In the genomic region with DNA sequence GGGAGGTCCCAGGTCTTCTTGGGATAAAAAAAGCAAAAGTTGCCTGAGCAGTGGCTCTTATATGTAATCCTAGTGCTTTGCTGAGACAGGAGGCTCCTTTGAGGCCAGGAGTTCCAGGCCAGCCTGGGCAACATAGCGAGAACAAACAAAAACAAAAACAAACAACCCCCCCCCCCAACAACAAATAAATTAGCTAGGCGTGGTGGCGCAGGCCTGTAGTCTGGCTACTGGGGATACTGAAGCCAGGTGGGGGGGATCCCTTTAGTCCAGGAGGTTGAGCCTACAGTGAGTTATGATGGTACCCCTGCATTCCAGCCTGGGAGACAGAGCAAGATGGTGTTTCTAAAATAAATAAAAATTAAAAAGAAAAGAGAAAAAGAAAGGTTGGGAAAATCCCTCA, we compare ENCODE assay signal across 11 cellular contexts. TPM values are rescaled to one million over a fixed set of nuclear protein-coding genes. Genes with fewer than 3 reads are reported as not detected.
DNase-seq lines count a peak whose midpoint lies in the region; ATAC-seq and TF ChIP-seq lines count a peak whose summit lies in the region.
"Had no signal": no experiment of that assay in that cellular context is flagged by ENCODE, and none has a peak within 500 bp of the region (broad histone marks: within the 10 kb centered on the region; RNA-seq: fewer than 3 reads in every experiment).

No MANE protein-coding gene starts in this region.

- H2BK15ac ChIP-seq in IMR-90 (ENCODE audit: low read depth, low read length) (no peak overlapping the region), neuronal stem cell (ENCODE audit: low read length) (no peak overlapping the region)

- H4K91ac ChIP-seq in IMR-90 (ENCODE audit: insufficient read depth, low read depth, low read length) (no peak overlapping the region), neuronal stem cell (ENCODE audit: low read depth, low read length, poor library complexity) (no peak overlapping the region)

- H3K27me3 ChIP-seq in IMR-90 (ENCODE audit: control insufficient read depth, insufficient read depth, low read length): peaks cover 32% of the 10 kb centered on the region
- H3K27me3 ChIP-seq in endodermal cell (ENCODE audit: control insufficient read depth, insufficient read depth, low read length, poor library complexity, severe bottlenecking): peaks cover 23% of the 10 kb centered on the region
- peaks cover 0 to 2% (median 0%) of the 10 kb centered on the region in 3 experiments for H3K27me3 ChIP-seq in neuronal stem cell (ENCODE audit: control insufficient read depth in 3 of 3, insufficient read depth in 3 of 3, low read depth in 1 of 3, low read length in 3 of 3)
- H3K27me3 ChIP-seq: MG63 had no signal

- peaks cover 48 to 73% (median 49%) of the 10 kb centered on the region in 3 donors for H3K27me3 Mint-ChIP-seq in CD14-positive monocyte (ENCODE audit: low read depth in 3 of 3)
- peaks cover 59% of the 10 kb centered on the region for H3K27me3 Mint-ChIP-seq in endodermal cell (ENCODE audit: insufficient read depth)

- no peaks in the 10 kb centered on the region for H3K9me3 ChIP-seq in IMR-90 (ENCODE audit: control insufficient read depth, insufficient read depth, low read length)
- H3K9me3 ChIP-seq in endodermal cell (ENCODE audit: control insufficient read depth, low read length): no peaks in the 10 kb centered on the region
- no peaks in the 10 kb centered on the region for H3K9me3 ChIP-seq in neuronal stem cell (replicated peaks in 1 of 2; ENCODE audit: control insufficient read depth in 2 of 2, insufficient read depth in 1 of 2, low read depth in 1 of 2, low read length in 2 of 2)
- H3K9me3 ChIP-seq: MG63 had no signal

- dilution Hi-C loops in IMR-90 (cut with HindIII; ENCODE audit: low sequenced_read_pairs, unreplicated experiment): no loop called here

- intact Hi-C loops in CD14-positive monocyte (cut with micrococcal nuclease): no loop called here
- intact Hi-C loops in IMR-90 (cut with micrococcal nuclease): no loop called here

- H3K56ac ChIP-seq in IMR-90 (ENCODE audit: extremely low read depth, insufficient read depth, low read length): no peak overlapping the region

- H2AFZ ChIP-seq in IMR-90 (replicated peaks; ENCODE audit: low read length, poor library complexity): no peak overlapping the region
- H2AFZ ChIP-seq in neuronal stem cell (ENCODE audit: low read length): no peak overlapping the region

- H3K4me1 ChIP-seq in IMR-90 (ENCODE audit: control insufficient read depth, insufficient read depth, low read length) (no peaks in the 10 kb centered on the region), endodermal cell (ENCODE audit: control insufficient read depth, insufficient read depth, low read length) (no peaks in the 10 kb centered on the region), neuronal stem cell (ENCODE audit: control insufficient read depth in 2 of 2, insufficient read depth in 1 of 2, low read depth in 1 of 2, low read length in 2 of 2) (peaks cover 33 to 36% of the 10 kb centered on the region in 2 donors)

- no peak overlapping the region; the same call in 1 of the 2 replicates for H4K5ac ChIP-seq in IMR-90 (ENCODE audit: low read depth, low read length)

- DNase-seq in CD14-positive monocyte (ENCODE audit: low spot score) (peak; percentile 8), IMR-90 (no peak), endodermal cell (no peak), neuronal stem cell (ENCODE audit: low spot score) (no peak), SIG-M5 (lab: John Stamatoyannopoulos, UW) (no peak), HuH-7 (ENCODE audit: low spot score) (no peak)
- no peak for DNase-seq in activated CD4-positive, alpha-beta T cell treated with anti-CD3 and anti-CD28 coated beads for 4 hours
- DNase-seq: activated CD4-positive, alpha-beta T cell treated with anti-CD3 and anti-CD28 coated beads for 1 hour; activated naive CD4-positive, alpha-beta T cell treated with anti-CD3 and anti-CD28 coated beads for 36 hours; MG63 had no signal

- H3K4me3 ChIP-seq in IMR-90 (ENCODE audit: insufficient read depth, low read depth, low read length) (no peak overlapping the region), endodermal cell (ENCODE audit: low read length) (no peak overlapping the region), neuronal stem cell (ENCODE audit: low read length in 2 of 2) (no peak overlapping the region)
- H3K4me3 ChIP-seq: MG63 had no signal

- no peak overlapping the region for H2BK12ac ChIP-seq in neuronal stem cell (ENCODE audit: low read length)

- no peaks in the 10 kb centered on the region for H3K9me1 ChIP-seq in IMR-90 (ENCODE audit: insufficient read depth, low read length)

- TF ChIP-seq RAD21 in IMR-90 (IDR thresholded peaks at IDR 0.05; ENCODE audit: low read length): no peak

- H3K18ac ChIP-seq in IMR-90 (ENCODE audit: low read depth, low read length) (no peak overlapping the region), neuronal stem cell (ENCODE audit: low read length) (no peak overlapping the region)

- no peak overlapping the region for H2BK120ac ChIP-seq in IMR-90 (ENCODE audit: low read depth, low read length)
- no peak overlapping the region for H2BK120ac ChIP-seq in neuronal stem cell (ENCODE audit: low read depth, low read length)

- no peak overlapping the region for H2BK20ac ChIP-seq in IMR-90 (ENCODE audit: low read depth, low read length)

- H3K27ac ChIP-seq in IMR-90 (ENCODE audit: insufficient read depth, low read length): no peak overlapping the region
- H3K27ac ChIP-seq in endodermal cell (ENCODE audit: low read depth, low read length): no peak overlapping the region
- H3K27ac ChIP-seq in neuronal stem cell (replicated peaks; ENCODE audit: low read length): peak overlapping the region; percentile 32

- H3K4me2 ChIP-seq in IMR-90 (ENCODE audit: low read depth, low read length) (no peak overlapping the region; the same call in 1 of the 2 replicates), neuronal stem cell (ENCODE audit: insufficient read depth, low read length, poor library complexity, severe bottlenecking) (peak overlapping the region; percentile 69)

- no peak; the same call in 1 of the 2 replicates for ATAC-seq in IMR-90 (ENCODE audit: low read depth)
- ATAC-seq in GM21529 (IDR thresholded peaks at IDR 0.05; ENCODE audit: unreplicated experiment): no peak

- H3K36me3 ChIP-seq in IMR-90 (ENCODE audit: control insufficient read depth, insufficient read depth, low read length) (no peaks in the 10 kb centered on the region), endodermal cell (ENCODE audit: control insufficient read depth, insufficient read depth, low read length) (no peaks in the 10 kb centered on the region), neuronal stem cell (replicated peaks in 1 of 2; ENCODE audit: control insufficient read depth in 2 of 2, insufficient read depth in 2 of 2, low read length in 2 of 2) (peaks cover 28 to 49% of the 10 kb centered on the region in 2 donors)
- H3K36me3 ChIP-seq: MG63 had no signal

- no peak overlapping the region for H2AK9ac ChIP-seq in IMR-90 (replicated peaks; ENCODE audit: low read depth, low read length, poor library complexity)

- H3K4me3 Mint-ChIP-seq in CD14-positive monocyte (peak overlapping the region in 1 of 2 donors; percentile 84), endodermal cell (peak overlapping the region; percentile 66)

- H2BK5ac ChIP-seq in IMR-90 (ENCODE audit: low read depth, low read length, poor library complexity, severe bottlenecking): no peak overlapping the region
- no peak overlapping the region for H2BK5ac ChIP-seq in neuronal stem cell (ENCODE audit: low read length)

- H3K27ac Mint-ChIP-seq in CD14-positive monocyte (no peak overlapping the region), endodermal cell (no peak overlapping the region)
- H3K27ac Mint-ChIP-seq: activated naive CD4-positive, alpha-beta T cell treated with anti-CD3 and anti-CD28 coated beads for 36 hours had no signal

- POLR2A ChIA-PET in IMR-90 (lab: Charles Lee; ENCODE audit: unreplicated experiment): no interaction called here

- H3K9me3 Mint-ChIP-seq in CD14-positive monocyte: peaks cover 0 to 6% (median 2%) of the 10 kb centered on the region in 7 donors
- H3K9me3 Mint-ChIP-seq in endodermal cell: no peaks in the 10 kb centered on the region
- H3K9me3 Mint-ChIP-seq: activated naive CD4-positive, alpha-beta T cell treated with anti-CD3 and anti-CD28 coated beads for 36 hours had no signal

- H3K14ac ChIP-seq in IMR-90 (replicated peaks; ENCODE audit: low read depth, low read length) (no peak overlapping the region), neuronal stem cell (ENCODE audit: low read length) (no peak overlapping the region)

- H4K20me1 ChIP-seq in IMR-90 (ENCODE audit: insufficient read depth, low read length): no peaks in the 10 kb centered on the region

- no peak overlapping the region; a peak in 1 of 4 replicates for H4K8ac ChIP-seq in IMR-90 (ENCODE audit: low read depth in 2 of 2, low read length in 2 of 2)
- no peak overlapping the region for H4K8ac ChIP-seq in neuronal stem cell (ENCODE audit: low read depth, low read length)

- peaks cover 19% of the 10 kb centered on the region for H3K4me1 Mint-ChIP-seq in CD14-positive monocyte
- H3K4me1 Mint-ChIP-seq in endodermal cell: peaks cover 9% of the 10 kb centered on the region

- H3K23ac ChIP-seq in IMR-90 (ENCODE audit: low read depth, low read length) (0 out of 2 replicates have a peak overlapping the region, but pooled peaks have one; percentile 56), neuronal stem cell (ENCODE audit: low read depth, low read length, poor library complexity) (no peak overlapping the region)

- in situ Hi-C loops in IMR-90 (cut with MboI; ENCODE audit: low sequenced_read_pairs): no loop called here

- no CpG with 5 or more reads among the region's 3 CpGs for WGBS in IMR-90 (ENCODE audit: extremely low coverage in 2 of 2, insufficient read length in 1 of 2), 2 experiments
- 93% methylated on average over 2 of the region's 3 CpGs; no CpG with 5 or more reads in 1 of the 2 experiments for WGBS in endodermal cell (ENCODE audit: insufficient coverage in 1 of 2, insufficient read length in 1 of 2), 2 experiments
- WGBS in neuronal stem cell (ENCODE audit: extremely low coverage in 2 of 2, insufficient read length in 2 of 2, insufficient replicate concordance in 1 of 2), 2 donors: no CpG with 5 or more reads among the region's 3 CpGs

- no peak overlapping the region for H3K4ac ChIP-seq in IMR-90 (ENCODE audit: low read depth, low read length)
- H3K4ac ChIP-seq in neuronal stem cell (ENCODE audit: low read length): no peak overlapping the region

- H3K9ac ChIP-seq in IMR-90 (ENCODE audit: low read depth, low read length) (no peak overlapping the region), endodermal cell (ENCODE audit: extremely low read depth, low read length, poor library complexity, severe bottlenecking) (no peak overlapping the region), neuronal stem cell (ENCODE audit: low read depth, low read length, poor library complexity) (no peak overlapping the region)

- peaks cover 2 to 14% of the 10 kb centered on the region in 2 donors for H3K36me3 Mint-ChIP-seq in CD14-positive monocyte
- H3K36me3 Mint-ChIP-seq in endodermal cell (ENCODE audit: low read depth): no peaks in the 10 kb centered on the region

- no peaks in the 10 kb centered on the region for H3K79me1 ChIP-seq in IMR-90 (ENCODE audit: low read depth in 1 of 2, low read length in 2 of 2)
- H3K79me1 ChIP-seq in neuronal stem cell (ENCODE audit: low read depth, low read length): peaks cover 10% of the 10 kb centered on the region

- TF ChIP-seq CTCF in CD14-positive monocyte (IDR thresholded peaks at IDR 0.05) (no peak), IMR-90 (conservative IDR thresholded peaks at IDR 0.05; ENCODE audit: low read depth, low read length) (no peak), endodermal cell (conservative IDR thresholded peaks at IDR 0.05) (no peak)

- no TSS peak for BruUV-seq in IMR-90 (replicated peaks; lab: Mats Ljungman, UMichigan)

- no peak for TF ChIP-seq POLR2A in IMR-90 (IDR thresholded peaks at IDR 0.05; ENCODE audit: low read depth, low read length)

- no peak overlapping the region for H2AK5ac ChIP-seq in IMR-90 (ENCODE audit: low read depth, low read length)
- H2AK5ac ChIP-seq in neuronal stem cell (ENCODE audit: low read depth, low read length): no peak overlapping the region

- CTCF ChIA-PET in IMR-90 (lab: Yijun Ruan, JAX): no interaction called here

RNA-seq across cellular contexts. Expression of gene GAREM2, which starts 5.4 kb away (rescaled TPM):
- under 1 TPM in 1 of 2 donors, not detected in 1; 0.08 TPM for polyA plus RNA-seq in CD14-positive monocyte
- total RNA-seq in IMR-90 (2012; rRNA removed): 0.28 and 0.36 TPM in 2 replicates
- polyA plus RNA-seq in IMR-90 (2012; rRNA removed): 1.7 and 1.8 TPM in 2 replicates
- 1.1 and 2.3 TPM in 2 replicates for polyA plus RNA-seq in IMR-90 (2012; cell fraction: cytosol; rRNA removed)
- 3.2 and 10.4 TPM in 2 replicates for polyA plus RNA-seq in IMR-90 (2012; cell fraction: nucleus; rRNA removed; ENCODE audit: low replicate concordance)
- total RNA-seq in endodermal cell: 1 to 10 TPM; 6.0 to 8.1 TPM
- 31.1 TPM for polyA plus RNA-seq in endodermal cell (2013, experiment 1 of 2)
- polyA plus RNA-seq in endodermal cell (2013, experiment 2 of 2): 25.1 TPM
- 40.3 TPM for polyA plus RNA-seq in neuronal stem cell (2013, experiment 1 of 2)
- 43.9 TPM for polyA plus RNA-seq in neuronal stem cell (2013, experiment 2 of 2)
